18 cellular contexts compared by ENCODE assay signal in genomic region chr2:53820711-53821110, GRCh38. TPM values are rescaled to one million over a fixed set of nuclear protein-coding genes. Genes with fewer than 3 reads are reported as not detected.
A peak's percentile ranks its signal among the peaks of the same experiment; 100 is the strongest.
DNase-seq lines count a peak whose midpoint lies in the region; ATAC-seq, FAIRE-seq and TF ChIP-seq lines count a peak whose summit lies in the region.
"Had no signal": no experiment of that assay in that cellular context is flagged by ENCODE, and none has a peak within 500 bp of the region (broad histone marks: within the 10 kb centered on the region; RNA-seq: fewer than 3 reads in every experiment).

No MANE protein-coding gene starts in this region.

- H3K27ac ChIP-seq in mammary epithelial cell (ENCODE audit: insufficient read depth, low read depth, low read length) (no peak overlapping the region), breast epithelium (no peak overlapping the region), astrocyte (ENCODE audit: low read depth, low read length) (no peak overlapping the region), epithelial cell of prostate (peak overlapping the region; percentile 34), mesenchymal stem cell (ENCODE audit: low read length, poor library complexity, severe bottlenecking) (no peak overlapping the region)
- H3K27ac ChIP-seq: 22Rv1 had no signal

- no peak overlapping the region for H3K14ac ChIP-seq in mesenchymal stem cell (ENCODE audit: low read length in 2 of 2)

- in situ Hi-C loops in mammary epithelial cell (cut with MboI; ENCODE audit: low sequenced_read_pairs in 2 of 2): no loop called here

- H2BK120ac ChIP-seq in mesenchymal stem cell (ENCODE audit: low read depth, low read length): no peak overlapping the region

- H2AFZ ChIP-seq in mammary epithelial cell (ENCODE audit: low read depth, low read length): no peak overlapping the region
- H2AFZ ChIP-seq in astrocyte (ENCODE audit: low read depth, low read length): no peak overlapping the region
- no peak overlapping the region for H2AFZ ChIP-seq in mesenchymal stem cell (ENCODE audit: low read depth, low read length)

- 83% methylated on average over 4 of the region's 4 CpGs for WGBS in mammary epithelial cell (ENCODE audit: low coverage, missing lambda C conversion rate)
- WGBS in mesenchymal stem cell: 97% methylated on average over 2 of the region's 4 CpGs

- H3K18ac ChIP-seq in mesenchymal stem cell (ENCODE audit: low read depth in 1 of 2, low read length in 2 of 2): no peak overlapping the region

- H3K36me3 ChIP-seq in mammary epithelial cell (ENCODE audit: insufficient read depth, low read length) (peaks cover 11% of the 10 kb centered on the region), breast epithelium (peaks cover 7% of the 10 kb centered on the region), astrocyte (ENCODE audit: insufficient read depth, low read length) (peaks cover 18% of the 10 kb centered on the region), mesenchymal stem cell (ENCODE audit: control insufficient read depth in 1 of 2, insufficient read depth in 2 of 2, low read depth in 1 of 2, low read length in 2 of 2) (peaks cover 19 to 49% of the 10 kb centered on the region in 2 experiments)
- H3K36me3 ChIP-seq: HAP-1 had no signal

- no peak overlapping the region for H4K91ac ChIP-seq in mesenchymal stem cell (ENCODE audit: low read length)

- no TSS peak for BruUV-seq in mammary epithelial cell (replicated peaks; lab: Mats Ljungman, UMichigan)

- H3K79me2 ChIP-seq in mammary epithelial cell (ENCODE audit: insufficient read depth, low read length): no peaks in the 10 kb centered on the region
- H3K79me2 ChIP-seq in astrocyte (ENCODE audit: insufficient read depth, low read length): no peaks in the 10 kb centered on the region

- H3K4me1 ChIP-seq in mammary epithelial cell (ENCODE audit: insufficient read depth, low read length) (no peaks in the 10 kb centered on the region), breast epithelium (no peaks in the 10 kb centered on the region), astrocyte (ENCODE audit: insufficient read depth, low read length) (no peaks in the 10 kb centered on the region), mesenchymal stem cell (ENCODE audit: control insufficient read depth, insufficient read depth, low read depth, low read length) (no peaks in the 10 kb centered on the region)
- H3K4me1 ChIP-seq: Caco-2, HAP-1 had no signal

- H3K9ac ChIP-seq in mammary epithelial cell (ENCODE audit: insufficient read depth, low read length) (no peak overlapping the region), astrocyte (ENCODE audit: low read length) (no peak overlapping the region), mesenchymal stem cell (ENCODE audit: low read length) (no peak overlapping the region)

- no peak overlapping the region for H3K4me3 Mint-ChIP-seq in astrocyte (ENCODE audit: unreplicated experiment)
- H3K4me3 Mint-ChIP-seq in memory B cell: no peak overlapping the region
- H3K4me3 Mint-ChIP-seq: CD14-positive monocyte; CD8-positive, alpha-beta memory T cell had no signal

- H3K9me3 Mint-ChIP-seq in astrocyte (ENCODE audit: unreplicated experiment) (no peaks in the 10 kb centered on the region), memory B cell (no peaks in the 10 kb centered on the region)
- H3K9me3 Mint-ChIP-seq: CD14-positive monocyte; CD8-positive, alpha-beta memory T cell had no signal

- no peak overlapping the region for H3K4me3 ChIP-seq in mammary epithelial cell (replicated peaks in 1 of 3; ENCODE audit: insufficient read depth in 1 of 3, low read depth in 2 of 3, low read length in 3 of 3)
- no peak overlapping the region for H3K4me3 ChIP-seq in breast epithelium
- H3K4me3 ChIP-seq in astrocyte (ENCODE audit: insufficient read depth, low read depth, low read length): no peak overlapping the region
- H3K4me3 ChIP-seq in mesenchymal stem cell (ENCODE audit: insufficient read depth in 1 of 2, low read depth in 1 of 2, low read length in 2 of 2): no peak overlapping the region
- H3K4me3 ChIP-seq: HAP-1 had no signal

- no peak overlapping the region for H3K4ac ChIP-seq in mesenchymal stem cell (ENCODE audit: low read depth in 1 of 2, low read length in 2 of 2)

- no peaks in the 10 kb centered on the region for H3K9me3 ChIP-seq in mammary epithelial cell (replicated peaks; ENCODE audit: insufficient read depth, low read length)
- H3K9me3 ChIP-seq in breast epithelium: no peaks in the 10 kb centered on the region
- no peaks in the 10 kb centered on the region for H3K9me3 ChIP-seq in astrocyte (ENCODE audit: insufficient read depth, low read depth, low read length)
- no peaks in the 10 kb centered on the region for H3K9me3 ChIP-seq in mesenchymal stem cell (ENCODE audit: control insufficient read depth, low read length)
- H3K9me3 ChIP-seq: Caco-2, HAP-1 had no signal

- H4K20me1 ChIP-seq in mammary epithelial cell (ENCODE audit: insufficient read depth, low read length) (no peaks in the 10 kb centered on the region), astrocyte (ENCODE audit: insufficient read depth, low read length) (no peaks in the 10 kb centered on the region)

- H3K27me3 Mint-ChIP-seq in astrocyte (ENCODE audit: low read depth, unreplicated experiment): no peaks in the 10 kb centered on the region
- H3K27me3 Mint-ChIP-seq in memory B cell: no peaks in the 10 kb centered on the region
- H3K27me3 Mint-ChIP-seq: CD8-positive, alpha-beta memory T cell had no signal

- ATAC-seq in memory B cell (ENCODE audit: low read depth): no peak

- H3K23ac ChIP-seq in mesenchymal stem cell (ENCODE audit: low read length in 2 of 2): no peak overlapping the region

- no peak for TF ChIP-seq POLR2A in breast epithelium (IDR thresholded peaks at IDR 0.05)

- no peak for FAIRE-seq in astrocyte (lab: Jason Lieb, UNC)
- FAIRE-seq: GM12892, GM19239, H1 had no signal

- H2BK15ac ChIP-seq in mesenchymal stem cell (ENCODE audit: low read depth, poor library complexity, severe bottlenecking): no peak overlapping the region

- H3K27me3 ChIP-seq in mammary epithelial cell (ENCODE audit: insufficient read depth, low read length) (no peaks in the 10 kb centered on the region), breast epithelium (no peaks in the 10 kb centered on the region), astrocyte (ENCODE audit: insufficient read depth, low read length) (no peaks in the 10 kb centered on the region), mesenchymal stem cell (ENCODE audit: control insufficient read depth in 1 of 2, insufficient read depth in 1 of 2, low read length in 2 of 2) (no peaks in the 10 kb centered on the region)

- no peak overlapping the region for H4K8ac ChIP-seq in mesenchymal stem cell (ENCODE audit: low read length)

- no peak overlapping the region for H3K4me2 ChIP-seq in mammary epithelial cell (ENCODE audit: insufficient read depth, low read depth, low read length)
- no peak overlapping the region for H3K4me2 ChIP-seq in astrocyte (ENCODE audit: low read length)
- H3K4me2 ChIP-seq in mesenchymal stem cell (ENCODE audit: low read length, poor library complexity, severe bottlenecking): no peak overlapping the region

- CTCF ChIA-PET in mammary epithelial cell (lab: Charles Lee; ENCODE audit: low non-redundant PET): interaction anchor here (0.6 kb wide), 2 partner anchors 75 to 619 kb away, joined by 3 to 5 read pairs; no protein-coding TSS in a partner anchor

- H3K4me1 Mint-ChIP-seq in astrocyte (ENCODE audit: low read depth, unreplicated experiment): no peaks in the 10 kb centered on the region
- no peaks in the 10 kb centered on the region for H3K4me1 Mint-ChIP-seq in memory B cell
- H3K4me1 Mint-ChIP-seq: CD14-positive monocyte had no signal

- no peak overlapping the region for H2BK12ac ChIP-seq in mesenchymal stem cell (ENCODE audit: low read length in 2 of 2)

- dilution Hi-C loops in mammary epithelial cell (cut with HindIII; ENCODE audit: low sequenced_read_pairs): no loop called here

- no peaks in the 10 kb centered on the region for H3K79me1 ChIP-seq in mesenchymal stem cell (replicated peaks; ENCODE audit: low read length, poor library complexity, severe bottlenecking)

- intact Hi-C loops in mammary epithelial cell (cut with micrococcal nuclease): no loop called here
- intact Hi-C loops in breast epithelium (cut with DNase I; ENCODE audit: low total_unique reads): no loop called here

- H2AK5ac ChIP-seq in mesenchymal stem cell (ENCODE audit: low read length, severe bottlenecking): no peak overlapping the region

- H2BK5ac ChIP-seq in mesenchymal stem cell (ENCODE audit: low read depth, low read length, poor library complexity, severe bottlenecking): no peak overlapping the region

- TF ChIP-seq CTCF in mammary epithelial cell (conservative IDR thresholded peaks at IDR 0.05 in 1 of 2, IDR thresholded peaks at IDR 0.05 in 1 of 2; ENCODE audit: extremely low read depth in 1 of 2, insufficient read depth in 1 of 2, low read depth in 1 of 2, low read length in 2 of 2) (no peak), breast epithelium (IDR thresholded peaks at IDR 0.05) (no peak), astrocyte (IDR thresholded peaks at IDR 0.05; ENCODE audit: insufficient read depth, low read depth, low read length) (no peak)

- peaks cover 3% of the 10 kb centered on the region for H3K36me3 Mint-ChIP-seq in astrocyte (ENCODE audit: low read depth, unreplicated experiment)
- peaks cover 19% of the 10 kb centered on the region for H3K36me3 Mint-ChIP-seq in memory B cell

- no peak overlapping the region for H3K27ac Mint-ChIP-seq in astrocyte (ENCODE audit: unreplicated experiment)
- H3K27ac Mint-ChIP-seq in memory B cell: peak overlapping the region; percentile 11

- DNase-seq in mammary epithelial cell (peak; percentile 35), breast epithelium (ENCODE audit: low spot score in 2 of 2) (no peak), astrocyte (ENCODE audit: low read depth) (peak; percentile 13), epithelial cell of prostate (ENCODE audit: low read depth, low spot score) (no peak), memory B cell (ENCODE audit: low spot score in 2 of 2) (no peak), epidermal melanocyte (ENCODE audit: insufficient read length, low spot score) (no peak), mesenchymal stem cell (no peak), RPMI8226 (no peak)
- DNase-seq: Caco-2; CD8-positive, alpha-beta memory T cell; DND-41; GDM1 had no signal

RNA-seq across cellular contexts. Expression of gene ERLEC1, which starts 33.9 kb away (rescaled TPM):
- total RNA-seq in mammary epithelial cell (10 to 100 TPM; 34.2 to 53.7 TPM), breast epithelium (100 to 1,000 TPM in 1 of 3 donors, 10 to 100 TPM in 2; 82.9 to 114 (median 87.1) TPM), astrocyte (54.2 and 60.7 TPM in 2 replicates)
- 23.5 TPM for polyA plus RNA-seq in mammary epithelial cell
- 13.5 TPM for polyA minus RNA-seq in mammary epithelial cell
- 92.1 TPM for polyA plus RNA-seq in mesenchymal stem cell (2013, experiment 1 of 2)
- polyA plus RNA-seq in mesenchymal stem cell (2013, experiment 2 of 2): 97.7 TPM

RNA-seq across cellular contexts. Expression of gene ASB3, which starts 34.0 kb away (rescaled TPM):
- total RNA-seq in mammary epithelial cell (10 to 100 TPM; 18.2 to 22.0 TPM), breast epithelium (10 to 100 TPM; 22.0 to 37.9 (median 22.7) TPM), astrocyte (24.6 and 26.4 TPM in 2 replicates)
- polyA plus RNA-seq in mammary epithelial cell: 10.4 TPM
- polyA minus RNA-seq in mammary epithelial cell: 13.2 TPM
- 11.8 TPM for polyA plus RNA-seq in mesenchymal stem cell (2013, experiment 1 of 2)
- polyA plus RNA-seq in mesenchymal stem cell (2013, experiment 2 of 2): 11.8 TPM

RNA-seq across cellular contexts. Expression of gene GPR75, which starts 39.1 kb away (rescaled TPM):
- 1 to 10 TPM; 4.7 to 7.8 TPM for total RNA-seq in mammary epithelial cell
- 2.8 TPM for polyA plus RNA-seq in mammary epithelial cell
- polyA minus RNA-seq in mammary epithelial cell: not detected
- 10 to 100 TPM in 1 of 3 donors, 1 to 10 TPM in 2; 3.2 to 11.3 (median 4.9) TPM for total RNA-seq in breast epithelium
- total RNA-seq in astrocyte: 4.0 and 5.0 TPM in 2 replicates
- polyA plus RNA-seq in mesenchymal stem cell (2013, experiment 1 of 2): 1.3 TPM
- polyA plus RNA-seq in mesenchymal stem cell (2013, experiment 2 of 2): 1.2 TPM
- polyA plus RNA-seq: CD14-positive monocyte; CD8-positive, alpha-beta memory T cell had no signal

RNA-seq across cellular contexts. Expression of gene CHAC2, which starts 53.1 kb away (rescaled TPM):
- 10 to 100 TPM in 1 of 2 donors, 1 to 10 TPM in 1; 6.8 to 11.2 TPM for total RNA-seq in mammary epithelial cell
- polyA plus RNA-seq in mammary epithelial cell: 9.2 TPM
- 4.5 TPM for polyA minus RNA-seq in mammary epithelial cell
- 1 to 10 TPM; 1.2 to 5.1 (median 2.0) TPM for total RNA-seq in breast epithelium
- 3.1 and 3.6 TPM in 2 replicates for total RNA-seq in astrocyte
- polyA plus RNA-seq in mesenchymal stem cell (2013, experiment 1 of 2): 1.2 TPM
- 1.5 TPM for polyA plus RNA-seq in mesenchymal stem cell (2013, experiment 2 of 2)

Comparison
In these comparisons a context has a peak if more than half of its experiments do, and no peak if none do; other contexts are left out.
1. DNase-seq: peak in mammary epithelial cell (single experiment) and astrocyte (single experiment); none in breast epithelium (0 of 2), epithelial cell of prostate (single experiment), memory B cell (0 of 2), epidermal melanocyte (single experiment), mesenchymal stem cell (single experiment) and RPMI8226 (single experiment).